ENCODE assay signal across 10 cellular contexts in genomic region chr19:29526730-29527499, GRCh38. TPM values are rescaled to one million over a fixed set of nuclear protein-coding genes. Genes with fewer than 3 reads are reported as not detected.
DNase-seq lines count a peak whose midpoint lies in the region; ATAC-seq and TF ChIP-seq lines count a peak whose summit lies in the region.
"Had no signal": no experiment of that assay in that cellular context is flagged by ENCODE, and none has a peak within 500 bp of the region (broad histone marks: within the 10 kb centered on the region; RNA-seq: fewer than 3 reads in every experiment).

No MANE protein-coding gene starts in this region.

- H3K36me3 ChIP-seq in H7 (replicated peaks; ENCODE audit: control insufficient read depth, insufficient read depth, low read length) (no peaks in the 10 kb centered on the region), parathyroid adenoma (ENCODE audit: control insufficient read depth, insufficient read depth, low read length) (no peaks in the 10 kb centered on the region), thyroid gland (no peaks in the 10 kb centered on the region)

- H2AFZ ChIP-seq in parathyroid adenoma = no peak overlapping the region

- intact Hi-C loops in thyroid gland (cut with DNase I) = no loop called here

- peaks cover 87% of the 10 kb centered on the region for H3K27me3 ChIP-seq in H7 (ENCODE audit: control insufficient read depth, insufficient read depth, low read length)
- H3K27me3 ChIP-seq in parathyroid adenoma (ENCODE audit: control insufficient read depth, insufficient read depth, low read length) = peaks cover 3% of the 10 kb centered on the region
- peaks cover 23% of the 10 kb centered on the region for H3K27me3 ChIP-seq in thyroid gland

- H3K27ac Mint-ChIP-seq in chondrocyte (ENCODE audit: unreplicated experiment) = no peak overlapping the region

- H3K4me3 ChIP-seq in H7 (ENCODE audit: insufficient read depth, low read depth, low read length) (peak overlapping the region; percentile 41), parathyroid adenoma (ENCODE audit: low read depth, low read length) (no peak overlapping the region), thyroid gland (replicated peaks in 1 of 3) (no peak overlapping the region)
- H3K4me3 ChIP-seq: GM12878 had no signal

- H3K4me1 ChIP-seq in parathyroid adenoma = peaks cover 8% of the 10 kb centered on the region
- peaks cover 5 to 27% of the 10 kb centered on the region in 2 donors for H3K4me1 ChIP-seq in thyroid gland

- DNase-seq in D341Med (ENCODE audit: low spot score) (peak; percentile 59), H7 (peak; percentile 85), chondrocyte (ENCODE audit: low spot score) (peak; percentile 77), thyroid gland (no peak), HK-2 (ENCODE audit: unreplicated experiment) (no peak), OCI-M2 (lab: John Stamatoyannopoulos, UW; ENCODE audit: unreplicated experiment) (no peak)

- H3K27ac ChIP-seq in parathyroid adenoma (no peak overlapping the region), thyroid gland (no peak overlapping the region)

- no peaks in the 10 kb centered on the region for H3K9me3 Mint-ChIP-seq in chondrocyte (ENCODE audit: low read depth)

- H3K4me1 Mint-ChIP-seq in chondrocyte (ENCODE audit: low read depth) = peaks cover 28% of the 10 kb centered on the region

- H3K9ac ChIP-seq in parathyroid adenoma = no peak overlapping the region

- H3K36me3 Mint-ChIP-seq in chondrocyte (ENCODE audit: low read depth) = peaks cover 3% of the 10 kb centered on the region

- no peaks in the 10 kb centered on the region for H3K9me3 ChIP-seq in parathyroid adenoma (ENCODE audit: control insufficient read depth, low read length)
- no peaks in the 10 kb centered on the region for H3K9me3 ChIP-seq in thyroid gland

- ATAC-seq in HG02798 (IDR thresholded peaks at IDR 0.05; ENCODE audit: poor library complexity, unreplicated experiment) = no peak

- H3K4me3 Mint-ChIP-seq in chondrocyte (ENCODE audit: unreplicated experiment) = peak overlapping the region; percentile 25

- peaks cover 67% of the 10 kb centered on the region for H3K27me3 Mint-ChIP-seq in chondrocyte (ENCODE audit: low read depth)

- no peak for TF ChIP-seq POLR2A in thyroid gland (IDR thresholded peaks at IDR 0.05)

- WGBS in thyroid gland, 2 donors = 2 to 7% methylated on average over 5 to 31 of the region's 79 CpGs

- H3K79me2 ChIP-seq in parathyroid adenoma = no peaks in the 10 kb centered on the region

- TF ChIP-seq CTCF in chondrocyte (IDR thresholded peaks at IDR 0.05) (no peak), parathyroid adenoma (IDR thresholded peaks at IDR 0.05) (no peak), thyroid gland (IDR thresholded peaks at IDR 0.05) (no peak)

- peak overlapping the region; percentile 26 for H3K4me2 ChIP-seq in parathyroid adenoma (ENCODE audit: low read length)

RNA-seq across cellular contexts. Expression of gene VSTM2B, which starts 1.1 kb away (rescaled TPM):
- 0.48 and 0.96 TPM in 2 replicates for total RNA-seq in H7 (2014; rRNA removed; shearing (Covaris generic))
- not detected in 3 replicates for total RNA-seq in chondrocyte
- total RNA-seq in thyroid gland = not detected
- total RNA-seq: GM12878, liver had no signal

Comparison
In these comparisons a context has a peak if more than half of its experiments do, and no peak if none do; other contexts are left out.
1. DNase-seq: peak in D341Med (single experiment), H7 (single experiment) and chondrocyte (single experiment); none in thyroid gland (0 of 2), HK-2 (single experiment) and OCI-M2 (single experiment).